2 cellular contexts compared by ENCODE assay signal in the genomic region with DNA sequence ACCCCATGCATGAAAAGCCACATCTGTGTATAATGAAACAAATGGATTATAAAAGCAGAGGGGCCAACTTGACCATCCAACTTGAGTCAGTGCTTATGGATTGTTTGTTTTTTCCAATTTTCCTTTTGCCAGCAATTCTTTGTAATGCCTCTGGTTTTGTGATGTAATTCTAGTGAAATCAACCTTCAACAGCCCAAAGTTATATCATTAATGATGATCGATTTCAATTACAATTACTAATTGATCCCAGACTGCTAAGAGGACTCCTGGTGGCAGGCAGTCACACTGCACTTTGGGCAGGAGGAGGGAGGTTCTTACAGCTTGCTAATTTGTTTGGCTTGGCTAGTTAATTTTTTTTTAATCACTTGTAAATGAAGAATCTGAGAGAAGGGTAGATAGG.
TF ChIP-seq lines count a peak whose summit lies in the region.

No MANE protein-coding gene starts in this region.

TF ChIP-seq in SK-N-SH, 30 proteins besides CTCF, POLR2A, EP300 and RAD21 (continued from another document):
- TF ChIP-seq, protein P1, sequence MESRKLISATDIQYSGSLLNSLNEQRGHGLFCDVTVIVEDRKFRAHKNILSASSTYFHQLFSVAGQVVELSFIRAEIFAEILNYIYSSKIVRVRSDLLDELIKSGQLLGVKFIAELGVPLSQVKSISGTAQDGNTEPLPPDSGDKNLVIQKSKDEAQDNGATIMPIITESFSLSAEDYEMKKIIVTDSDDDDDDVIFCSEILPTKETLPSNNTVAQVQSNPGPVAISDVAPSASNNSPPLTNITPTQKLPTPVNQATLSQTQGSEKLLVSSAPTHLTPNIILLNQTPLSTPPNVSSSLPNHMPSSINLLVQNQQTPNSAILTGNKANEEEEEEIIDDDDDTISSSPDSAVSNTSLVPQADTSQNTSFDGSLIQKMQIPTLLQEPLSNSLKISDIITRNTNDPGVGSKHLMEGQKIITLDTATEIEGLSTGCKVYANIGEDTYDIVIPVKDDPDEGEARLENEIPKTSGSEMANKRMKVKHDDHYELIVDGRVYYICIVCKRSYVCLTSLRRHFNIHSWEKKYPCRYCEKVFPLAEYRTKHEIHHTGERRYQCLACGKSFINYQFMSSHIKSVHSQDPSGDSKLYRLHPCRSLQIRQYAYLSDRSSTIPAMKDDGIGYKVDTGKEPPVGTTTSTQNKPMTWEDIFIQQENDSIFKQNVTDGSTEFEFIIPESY (IDR thresholded peaks at IDR 0.05; ENCODE audit: borderline replicate concordance, low read depth): no peak

TF ChIP-seq in SK-N-SH treated with all-trans-retinoic acid at 6 μM for 48 hours, 23 proteins besides CTCF, POLR2A, EP300 and RAD21:
- TF ChIP-seq, protein P2, sequence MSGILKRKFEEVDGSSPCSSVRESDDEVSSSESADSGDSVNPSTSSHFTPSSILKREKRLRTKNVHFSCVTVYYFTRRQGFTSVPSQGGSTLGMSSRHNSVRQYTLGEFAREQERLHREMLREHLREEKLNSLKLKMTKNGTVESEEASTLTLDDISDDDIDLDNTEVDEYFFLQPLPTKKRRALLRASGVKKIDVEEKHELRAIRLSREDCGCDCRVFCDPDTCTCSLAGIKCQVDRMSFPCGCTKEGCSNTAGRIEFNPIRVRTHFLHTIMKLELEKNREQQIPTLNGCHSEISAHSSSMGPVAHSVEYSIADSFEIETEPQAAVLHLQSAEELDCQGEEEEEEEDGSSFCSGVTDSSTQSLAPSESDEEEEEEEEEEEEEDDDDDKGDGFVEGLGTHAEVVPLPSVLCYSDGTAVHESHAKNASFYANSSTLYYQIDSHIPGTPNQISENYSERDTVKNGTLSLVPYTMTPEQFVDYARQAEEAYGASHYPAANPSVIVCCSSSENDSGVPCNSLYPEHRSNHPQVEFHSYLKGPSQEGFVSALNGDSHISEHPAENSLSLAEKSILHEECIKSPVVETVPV (CRISPR knock-in tag; IDR thresholded peaks at IDR 0.05): no peak
- TF ChIP-seq ISL1 (CRISPR knock-in tag; IDR thresholded peaks at IDR 0.05): no peak
- no peak for TF ChIP-seq ZFP3 (CRISPR knock-in tag; IDR thresholded peaks at IDR 0.05)
- TF ChIP-seq SNAI2 (CRISPR knock-in tag; IDR thresholded peaks at IDR 0.05): no peak
- no peak for TF ChIP-seq TOX (CRISPR knock-in tag; IDR thresholded peaks at IDR 0.05; ENCODE audit: borderline replicate concordance)
- TF ChIP-seq BACH2 (CRISPR knock-in tag; IDR thresholded peaks at IDR 0.05; ENCODE audit: borderline replicate concordance): no peak
- TF ChIP-seq ZFP30 (CRISPR knock-in tag; IDR thresholded peaks at IDR 0.05): no peak
